Comparison of ENCODE assay signal across 27 cellular contexts in genomic region chr21:43932005-43932404, GRCh38.
"Had no signal": no experiment of that assay in that cellular context is flagged by ENCODE, and none has a peak within 500 bp of the region (broad histone marks: within the 10 kb centered on the region; RNA-seq: fewer than 3 reads in every experiment).

No MANE protein-coding gene starts in this region.

- H3K27me3 Mint-ChIP-seq: activated CD8-positive, alpha-beta T cell treated with anti-CD3 and anti-CD28 coated beads for 36 hours; stimulated activated naive B cell treated with anti-CD40 and anti-IgM and Interleukin-4, amounts not matched to agents 10 μg/mL and 1 μg/mL and 100 μg/mL, for 72 hours had no signal

- H3K27me3 ChIP-seq: ascending aorta, brain microvascular endothelial cell, esophagus muscularis mucosa, left lung, stomach, thyroid gland, upper lobe of left lung, vagina had no signal

- H3K9me3 ChIP-seq: ascending aorta, esophagus muscularis mucosa, left lung, psoas muscle, stomach, thyroid gland, upper lobe of left lung, vagina had no signal

- H3K36me3 ChIP-seq: ascending aorta, brain microvascular endothelial cell, thyroid gland, vagina had no signal

- H3K27ac Mint-ChIP-seq: activated CD8-positive, alpha-beta T cell treated with anti-CD3 and anti-CD28 coated beads for 36 hours; endodermal cell; stimulated activated naive B cell treated with anti-CD40 and anti-IgM and Interleukin-4, amounts not matched to agents 10 μg/mL and 1 μg/mL and 100 μg/mL, for 72 hours had no signal

- H3K9me3 Mint-ChIP-seq: activated CD8-positive, alpha-beta T cell treated with anti-CD3 and anti-CD28 coated beads for 36 hours; activated naive CD4-positive, alpha-beta T cell treated with anti-CD3 and anti-CD28 coated beads, Interleukin-2, amount 50 U/mL, for 72 hours; activated T-cell treated with anti-CD3 and anti-CD28 coated beads, Interleukin-2, amount 50 U/mL, for 4 hours; endodermal cell; neural crest cell; stimulated activated naive B cell treated with anti-CD40 and anti-IgM and Interleukin-4, amounts not matched to agents 10 μg/mL and 1 μg/mL and 100 μg/mL, for 72 hours; T-helper 1 cell treated with Interleukin-12 subunit alpha and Interleukin-12 subunit beta and Interleukin-4 antibody, amounts not matched to agents 30 μg/mL and 1 μg/mL, for 36 hours had no signal

- H3K4me3 Mint-ChIP-seq: activated CD8-positive, alpha-beta T cell treated with anti-CD3 and anti-CD28 coated beads for 36 hours; activated T-cell treated with anti-CD3 and anti-CD28 coated beads, Interleukin-2, amount 50 U/mL, for 4 hours; endodermal cell; neural crest cell; stimulated activated naive B cell treated with anti-CD40 and anti-IgM and Interleukin-4, amounts not matched to agents 10 μg/mL and 1 μg/mL and 100 μg/mL, for 72 hours; T-helper 1 cell treated with Interleukin-12 subunit alpha and Interleukin-12 subunit beta and Interleukin-4 antibody, amounts not matched to agents 30 μg/mL and 1 μg/mL, for 36 hours had no signal

- DNase-seq: activated CD4-positive, alpha-beta T cell treated with anti-CD3 and anti-CD28 coated beads, Interleukin-2, amount 50 U/mL, for 1 hour; activated CD8-positive, alpha-beta T cell treated with anti-CD3 and anti-CD28 coated beads for 36 hours; activated naive CD4-positive, alpha-beta T cell; activated T-cell treated with anti-CD3 and anti-CD28 coated beads, Interleukin-2, amount 50 U/mL, for 4 hours; brain microvascular endothelial cell; endodermal cell; foreskin melanocyte; glutamatergic neuron; occipital lobe; stimulated activated CD4-positive, alpha-beta T cell treated with anti-CD3 and anti-CD28 coated beads, Interleukin-15, amount 100 ng/mL, for 24 hours; stimulated activated CD4-positive, alpha-beta T cell treated with anti-CD3 and anti-CD28 coated beads, Interleukin-2, amount 100 ng/mL, for 24 hours; stimulated activated naive B cell treated with anti-CD40 and anti-IgM and Interleukin-4, amounts not matched to agents 10 μg/mL and 1 μg/mL and 100 μg/mL, for 72 hours; stomach; T-helper 9 cell; thyroid gland; WERI-Rb-1 had no signal

- H3K4me3 ChIP-seq: ascending aorta, esophagus muscularis mucosa, left lung, psoas muscle, smooth muscle cell, stomach, thyroid gland, upper lobe of left lung, vagina had no signal

- H3K27ac ChIP-seq: ascending aorta, brain microvascular endothelial cell, esophagus muscularis mucosa, left lung, parathyroid adenoma, stomach, thyroid gland, upper lobe of left lung, vagina, WERI-Rb-1 had no signal
